In the genomic region with DNA sequence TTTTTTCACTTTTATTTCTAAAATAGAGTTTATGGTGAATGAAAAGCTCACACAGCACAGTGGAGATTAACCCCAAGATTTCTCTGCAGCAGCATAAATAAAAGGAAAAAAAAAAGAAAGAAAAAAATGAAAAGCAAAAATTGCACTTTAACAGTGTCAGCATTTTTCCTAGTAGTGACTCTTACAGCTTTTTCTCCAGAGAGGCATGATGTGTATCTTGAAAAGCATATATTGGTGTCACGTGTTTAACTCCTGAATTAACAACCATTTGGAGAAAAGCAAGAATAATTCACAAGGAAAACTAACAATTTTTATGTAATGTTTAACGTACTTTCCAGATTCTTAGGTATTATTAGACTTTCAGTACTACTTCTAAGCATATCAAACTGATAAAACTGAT, we compare ENCODE assay signal across 7 cellular contexts.
"Had no signal": no experiment of that assay in that cellular context is flagged by ENCODE, and none has a peak within 500 bp of the region (broad histone marks: within the 10 kb centered on the region; RNA-seq: fewer than 3 reads in every experiment).

No MANE protein-coding gene starts in this region.

- H3K4me2 ChIP-seq: KMS-11 had no signal

- DNase-seq: GM23248, GOT3, H9, HCEC 1CT, KBM-7 had no signal

- H3K4me3 ChIP-seq: GM23248 had no signal

- FAIRE-seq: HTR-8/SVneo had no signal

- H3K27ac ChIP-seq: GM23248, KMS-11 had no signal

- H2AFZ ChIP-seq: GM23248 had no signal

- H3K9ac ChIP-seq: GM23248, KMS-11 had no signal
